ENCODE assay signal across 1 cellular context in genomic region chr1:235367000-235367908, GRCh38.
TF ChIP-seq lines count a peak whose summit lies in the region.

TSS of gene TBCE (plus strand) at chr1:235367427. CDS start at chr1:235380050, 12,623 bp downstream.

TF ChIP-seq in HepG2, 621 proteins besides CTCF, POLR2A, EP300 and RAD21 (continued from another document and continues in another):
- no peak for TF ChIP-seq ZNF281 (CRISPR knock-in tag; IDR thresholded peaks at IDR 0.05; ENCODE audit: borderline replicate concordance)
- no peak; the same call in 1 of the 2 replicates for TF ChIP-seq ZNF607 (CRISPR knock-in tag; IDR thresholded peaks at IDR 0.05; ENCODE audit: borderline replicate concordance)
- peak in 1 of 2 experiments; percentile 77; a peak in 2 of 4 replicates for TF ChIP-seq KLF16 (CRISPR knock-in tag; IDR thresholded peaks at IDR 0.05)
- 0 out of 2 replicates have a peak, but pooled peaks have one; percentile 55 for TF ChIP-seq ZNF225 (CRISPR knock-in tag; IDR thresholded peaks at IDR 0.05)
- no peak for TF ChIP-seq ZHX1 (CRISPR knock-in tag; IDR thresholded peaks at IDR 0.05; ENCODE audit: low read depth)
- peak; percentile 84 for TF ChIP-seq ZMYM4 (CRISPR knock-in tag; IDR thresholded peaks at IDR 0.05)
- peak; percentile 55; the same call in 1 of the 2 replicates for TF ChIP-seq ATF1 (CRISPR knock-in tag; IDR thresholded peaks at IDR 0.05)
- TF ChIP-seq ZNF143 (CRISPR knock-in tag; IDR thresholded peaks at IDR 0.05) = no peak
- TF ChIP-seq ZSCAN25 (CRISPR knock-in tag; IDR thresholded peaks at IDR 0.05) = no peak
- TF ChIP-seq HNF1A (IDR thresholded peaks at IDR 0.05; ENCODE audit: low read depth) = no peak
- peak; percentile 34; the same call in 1 of the 2 replicates for TF ChIP-seq HNF1A (CRISPR knock-in tag; IDR thresholded peaks at IDR 0.05; ENCODE audit: borderline replicate concordance)
- 0 out of 2 replicates have a peak, but pooled peaks have one; percentile 41 for TF ChIP-seq NAIF1 (CRISPR knock-in tag; IDR thresholded peaks at IDR 0.05; ENCODE audit: borderline replicate concordance)
- TF ChIP-seq MLLT10 (CRISPR knock-in tag; IDR thresholded peaks at IDR 0.05) = no peak
- no peak for TF ChIP-seq LBX2 (CRISPR knock-in tag; IDR thresholded peaks at IDR 0.05; ENCODE audit: borderline replicate concordance)
- peak; percentile 68; the same call in 1 of the 2 replicates for TF ChIP-seq SNAI1 (CRISPR knock-in tag; IDR thresholded peaks at IDR 0.05; ENCODE audit: borderline replicate concordance)
- peak; percentile 75 for TF ChIP-seq PTBP1 (IDR thresholded peaks at IDR 0.05; ENCODE audit: low read depth, low read length, poor library complexity, severe bottlenecking)
- TF ChIP-seq GPBP1L1 (CRISPR knock-in tag; IDR thresholded peaks at IDR 0.05) = no peak
- peak; percentile 78 for TF ChIP-seq NFYB (CRISPR knock-in tag; IDR thresholded peaks at IDR 0.05)
- TF ChIP-seq ZNF83 (CRISPR knock-in tag; IDR thresholded peaks at IDR 0.05; ENCODE audit: borderline replicate concordance) = no peak
- peak; percentile 44; the same call in 1 of the 2 replicates for TF ChIP-seq HOXA3 (CRISPR knock-in tag; IDR thresholded peaks at IDR 0.05)
- no peak for TF ChIP-seq TBL1XR1 (IDR thresholded peaks at IDR 0.05; ENCODE audit: borderline replicate concordance, low read length, partially characterized antibody)
- TF ChIP-seq ZNF75D (CRISPR knock-in tag; IDR thresholded peaks at IDR 0.05; ENCODE audit: borderline replicate concordance) = no peak
- 0 out of 2 replicates have a peak, but pooled peaks have one; percentile 23 for TF ChIP-seq ZNF441 (CRISPR knock-in tag; IDR thresholded peaks at IDR 0.05; ENCODE audit: borderline replicate concordance)
- TF ChIP-seq ZNF333 (CRISPR knock-in tag; IDR thresholded peaks at IDR 0.05; ENCODE audit: borderline replicate concordance) = no peak
- TF ChIP-seq EED (CRISPR knock-in tag; IDR thresholded peaks at IDR 0.05) = no peak
- TF ChIP-seq MXD1 (CRISPR knock-in tag; IDR thresholded peaks at IDR 0.05) = peak; percentile 71; the same call in 1 of the 2 replicates
- no peak for TF ChIP-seq KLF11 (CRISPR knock-in tag; IDR thresholded peaks at IDR 0.05)
- TF ChIP-seq TP53 (CRISPR knock-in tag; conservative IDR thresholded peaks at IDR 0.05) = 0 out of 2 replicates have a peak, but pooled peaks have one; percentile 29
- peak; percentile 35; the same call in 1 of the 2 replicates for TF ChIP-seq ZNF362 (CRISPR knock-in tag; IDR thresholded peaks at IDR 0.05; ENCODE audit: borderline replicate concordance)
- peak; percentile 61 for TF ChIP-seq CREM (IDR thresholded peaks at IDR 0.05)
- no peak for TF ChIP-seq CREM (CRISPR knock-in tag; IDR thresholded peaks at IDR 0.05)
- TF ChIP-seq FOSL1 (CRISPR knock-in tag; IDR thresholded peaks at IDR 0.05; ENCODE audit: borderline replicate concordance) = no peak
- peak; percentile 47; the same call in 1 of the 2 replicates for TF ChIP-seq ZNF512B (CRISPR knock-in tag; IDR thresholded peaks at IDR 0.05; ENCODE audit: borderline replicate concordance)
- TF ChIP-seq RXRB (CRISPR knock-in tag; IDR thresholded peaks at IDR 0.05; ENCODE audit: borderline replicate concordance) = no peak; the same call in 1 of the 2 replicates
- TF ChIP-seq MEIS2 (CRISPR knock-in tag; IDR thresholded peaks at IDR 0.05) = no peak
- peak; percentile 40; the same call in 1 of the 2 replicates for TF ChIP-seq HBP1 (CRISPR knock-in tag; IDR thresholded peaks at IDR 0.05; ENCODE audit: low read depth)
- no peak for TF ChIP-seq TARDBP (CRISPR knock-in tag; IDR thresholded peaks at IDR 0.05)
- TF ChIP-seq HNF4A (CRISPR knock-in tag; IDR thresholded peaks at IDR 0.05) = no peak
- no peak for TF ChIP-seq ZSCAN30 (CRISPR knock-in tag; IDR thresholded peaks at IDR 0.05)
- no peak for TF ChIP-seq YY1 (IDR thresholded peaks at IDR 0.05; ENCODE audit: insufficient read depth, insufficient replicate concordance, low read depth, low read length)
- TF ChIP-seq MYPOP (CRISPR knock-in tag; IDR thresholded peaks at IDR 0.05) = no peak
- no peak for TF ChIP-seq ZNF263 (CRISPR knock-in tag; IDR thresholded peaks at IDR 0.05)
